15 cellular contexts compared by ENCODE assay signal in the genomic region with DNA sequence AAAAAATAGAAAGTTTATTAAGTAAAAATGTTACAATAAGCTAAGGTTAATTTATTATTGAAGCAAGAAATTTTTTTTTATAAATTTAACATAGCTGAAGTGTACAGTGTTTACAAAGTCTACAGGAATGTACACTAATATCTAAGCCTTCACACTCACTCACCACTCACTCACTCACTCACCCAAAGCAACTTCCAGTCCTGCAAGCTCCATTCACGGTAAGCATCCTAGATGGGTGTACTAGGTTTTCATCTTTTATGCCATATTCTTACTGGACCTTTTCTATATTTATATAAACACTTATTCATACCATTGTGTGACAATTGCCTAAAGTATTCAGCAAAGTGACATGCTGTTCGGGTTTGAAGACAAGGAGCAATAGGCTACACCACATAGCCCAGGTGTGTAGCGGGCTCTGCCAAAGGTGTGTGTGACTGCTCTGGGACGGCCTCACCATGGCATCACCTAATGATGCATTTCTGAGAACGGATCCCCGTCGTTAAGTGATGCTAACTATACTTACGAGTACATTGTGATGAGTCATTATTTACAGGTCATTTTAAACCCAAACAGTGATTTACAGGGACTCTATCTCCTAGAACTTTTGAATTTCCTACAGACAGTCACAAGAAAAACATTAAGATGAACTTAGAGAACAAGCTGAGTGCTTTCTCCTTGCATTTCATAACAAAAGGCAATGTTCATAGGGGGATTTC.
DNase-seq lines count a peak whose midpoint lies in the region; ATAC-seq and TF ChIP-seq lines count a peak whose summit lies in the region.
"Had no signal": no experiment of that assay in that cellular context is flagged by ENCODE, and none has a peak within 500 bp of the region (broad histone marks: within the 10 kb centered on the region; RNA-seq: fewer than 3 reads in every experiment).

No MANE protein-coding gene starts in this region.

- H3K18ac ChIP-seq in mesenchymal stem cell (ENCODE audit: low read depth in 1 of 2, low read length in 2 of 2) (no peak overlapping the region), H9 (ENCODE audit: insufficient read length, low read depth, low read length) (no peak overlapping the region)

- H2AFZ ChIP-seq in KMS-11 (ENCODE audit: low read depth): peak overlapping the region; percentile 43; the same call in 1 of the 2 replicates
- no peak overlapping the region for H2AFZ ChIP-seq in mesenchymal stem cell (ENCODE audit: low read depth, low read length)
- no peak overlapping the region for H2AFZ ChIP-seq in H9 (ENCODE audit: low read length)

- no peaks in the 10 kb centered on the region for H3K36me3 ChIP-seq in KMS-11 (ENCODE audit: insufficient read depth)
- no peaks in the 10 kb centered on the region for H3K36me3 ChIP-seq in mesenchymal stem cell (ENCODE audit: control insufficient read depth in 1 of 2, insufficient read depth in 2 of 2, low read depth in 1 of 2, low read length in 2 of 2)

- no peak overlapping the region for H2BK20ac ChIP-seq in H9 (ENCODE audit: low read depth, low read length, poor library complexity, severe bottlenecking)

- no peak overlapping the region for H3K4me3 Mint-ChIP-seq in H9
- H3K4me3 Mint-ChIP-seq: activated CD8-positive, alpha-beta T cell treated with anti-CD3 and anti-CD28 coated beads, Interleukin-2, amount 10 ng/mL, durations not matched to agents 7 days and 5 days; naive B cell had no signal

- no peaks in the 10 kb centered on the region for H3K79me2 ChIP-seq in KMS-11 (ENCODE audit: insufficient read depth, low read depth)
- H3K79me2 ChIP-seq in H9 (ENCODE audit: insufficient read depth, low read length): no peaks in the 10 kb centered on the region

- H3K27me3 Mint-ChIP-seq in H9 (ENCODE audit: low read depth): peaks cover 19% of the 10 kb centered on the region

- peak overlapping the region; percentile 38; the same call in 1 of the 2 replicates for H3K9ac ChIP-seq in KMS-11
- H3K9ac ChIP-seq in mesenchymal stem cell (ENCODE audit: low read length): no peak overlapping the region
- no peak overlapping the region for H3K9ac ChIP-seq in H9 (ENCODE audit: extremely low read depth, insufficient read length, low read length)

- peaks cover 0 to 2% of the 10 kb centered on the region in 2 experiments; a peak in 1 of 5 replicates for H3K9me3 Mint-ChIP-seq in H9

- 56% methylated on average over 3 of the region's 8 CpGs for WGBS in mesenchymal stem cell
- WGBS in H9 (ENCODE audit: extremely low coverage, insufficient read length, low lambda C conversion rate): no CpG with 5 or more reads among the region's 8 CpGs

- no peak overlapping the region for H4K91ac ChIP-seq in mesenchymal stem cell (ENCODE audit: low read length)
- H4K91ac ChIP-seq in H9 (ENCODE audit: insufficient read length, low read depth, low read length): no peak overlapping the region

- peak; percentile 58 for DNase-seq in Caki2 (ENCODE audit: low read depth)
- DNase-seq in amniotic epithelial cell (ENCODE audit: low read depth): peak; percentile 51
- peak; percentile 80 for DNase-seq in mesenchymal stem cell
- DNase-seq in H9: no peak
- DNase-seq: activated CD8-positive, alpha-beta T cell treated with anti-CD3 and anti-CD28 coated beads, Interleukin-2, amount 10 ng/mL, durations not matched to agents 7 days and 5 days; caudate nucleus; GDM1; glutamatergic neuron; naive B cell; NCI-H1436; NCI-H524 treated with DMSO at 0.1 percent for 48 hours had no signal

- H2BK15ac ChIP-seq in mesenchymal stem cell (ENCODE audit: low read depth, poor library complexity, severe bottlenecking) (no peak overlapping the region), H9 (ENCODE audit: low read depth, low read length) (no peak overlapping the region)

- H2AK5ac ChIP-seq in mesenchymal stem cell (ENCODE audit: low read length, severe bottlenecking) (no peak overlapping the region), H9 (ENCODE audit: insufficient read length, low read length) (no peak overlapping the region)

- H3K27ac ChIP-seq in KMS-11: peak overlapping the region; percentile 80
- no peak overlapping the region for H3K27ac ChIP-seq in mesenchymal stem cell (ENCODE audit: low read length, poor library complexity, severe bottlenecking)
- H3K27ac ChIP-seq in H9 (ENCODE audit: insufficient read length, low read depth, low read length): no peak overlapping the region

- H3K4me1 ChIP-seq in KMS-11 (ENCODE audit: low read depth, poor library complexity, severe bottlenecking) (peaks cover 53% of the 10 kb centered on the region), mesenchymal stem cell (ENCODE audit: control insufficient read depth, insufficient read depth, low read depth, low read length) (peaks cover 5% of the 10 kb centered on the region), H9 (ENCODE audit: insufficient read depth, low read length) (no peaks in the 10 kb centered on the region; the same call in 1 of the 2 replicates)

- no peak overlapping the region for H3K27ac Mint-ChIP-seq in H9
- H3K27ac Mint-ChIP-seq: activated CD8-positive, alpha-beta T cell treated with anti-CD3 and anti-CD28 coated beads, Interleukin-2, amount 10 ng/mL, durations not matched to agents 7 days and 5 days had no signal

- H3K4ac ChIP-seq in mesenchymal stem cell (ENCODE audit: low read depth in 1 of 2, low read length in 2 of 2) (no peak overlapping the region), H9 (ENCODE audit: low read depth, low read length) (no peak overlapping the region)

- no peak overlapping the region for H4K8ac ChIP-seq in mesenchymal stem cell (ENCODE audit: low read length)
- H4K8ac ChIP-seq in H9 (replicated peaks; ENCODE audit: insufficient read length, low read depth, low read length): no peak overlapping the region

- in situ Hi-C loops in Caki2 (cut with HindIII; ENCODE audit: low pct_unique_long_range_greater_than_20kb, low sequenced_read_pairs): no loop called here

- H2BK12ac ChIP-seq in mesenchymal stem cell (ENCODE audit: low read length in 2 of 2): no peak overlapping the region
- H2BK12ac ChIP-seq in H9 (ENCODE audit: insufficient read length, low read depth, low read length): no peak overlapping the region

- no peak overlapping the region for H4K5ac ChIP-seq in H9 (ENCODE audit: insufficient read length, low read depth, low read length)

- H3K27me3 ChIP-seq in KMS-11 (ENCODE audit: insufficient read depth, low read depth) (no peaks in the 10 kb centered on the region), mesenchymal stem cell (ENCODE audit: control insufficient read depth in 1 of 2, insufficient read depth in 1 of 2, low read length in 2 of 2) (no peaks in the 10 kb centered on the region), H9 (ENCODE audit: insufficient read depth, low read length) (no peaks in the 10 kb centered on the region; the same call in 1 of the 2 replicates)

- H3K4me3 ChIP-seq in KMS-11 (IDR thresholded peaks at IDR 0.05; ENCODE audit: insufficient read depth, low read depth, low read length) (no peak overlapping the region), mesenchymal stem cell (ENCODE audit: insufficient read depth in 1 of 2, low read depth in 1 of 2, low read length in 2 of 2) (no peak overlapping the region)

- H4K20me1 ChIP-seq in KMS-11 (ENCODE audit: insufficient read depth) (no peaks in the 10 kb centered on the region), H9 (ENCODE audit: control insufficient read depth, insufficient read depth, insufficient read length) (no peaks in the 10 kb centered on the region)

- no peak overlapping the region for H2BK120ac ChIP-seq in mesenchymal stem cell (ENCODE audit: low read depth, low read length)
- H2BK120ac ChIP-seq in H9 (ENCODE audit: low read depth, low read length, poor library complexity, severe bottlenecking): no peak overlapping the region

- H2BK5ac ChIP-seq in mesenchymal stem cell (ENCODE audit: low read depth, low read length, poor library complexity, severe bottlenecking) (no peak overlapping the region), H9 (ENCODE audit: insufficient read length, low read length) (no peak overlapping the region)

- ATAC-seq in GM18517 (IDR thresholded peaks at IDR 0.05; ENCODE audit: unreplicated experiment) (no peak), HG02678 (IDR thresholded peaks at IDR 0.05; ENCODE audit: unreplicated experiment) (no peak), HG03175 (IDR thresholded peaks at IDR 0.05; ENCODE audit: unreplicated experiment) (no peak)
- ATAC-seq: activated CD8-positive, alpha-beta T cell treated with anti-CD3 and anti-CD28 coated beads, Interleukin-2, amount 10 ng/mL, durations not matched to agents 7 days and 5 days had no signal

- peak overlapping the region; percentile 86 for H3K4me2 ChIP-seq in KMS-11
- H3K4me2 ChIP-seq in mesenchymal stem cell (ENCODE audit: low read length, poor library complexity, severe bottlenecking): no peak overlapping the region
- no peak overlapping the region for H3K4me2 ChIP-seq in H9 (ENCODE audit: insufficient read depth, insufficient read length, low read length)

- no peaks in the 10 kb centered on the region for H3K79me1 ChIP-seq in mesenchymal stem cell (replicated peaks; ENCODE audit: low read length, poor library complexity, severe bottlenecking)
- no peaks in the 10 kb centered on the region for H3K79me1 ChIP-seq in H9 (ENCODE audit: insufficient read depth, low read depth, low read length, poor library complexity, severe bottlenecking)

- H3K23ac ChIP-seq in mesenchymal stem cell (ENCODE audit: low read length in 2 of 2) (no peak overlapping the region), H9 (ENCODE audit: insufficient read length, low read depth, low read length) (no peak overlapping the region)

- H3K4me1 Mint-ChIP-seq in H9: peaks cover 12 to 15% of the 10 kb centered on the region in 2 experiments
- H3K4me1 Mint-ChIP-seq: naive B cell had no signal

- peaks cover 0 to 2% (median under 1%) of the 10 kb centered on the region in 3 experiments; a peak in 3 of 7 replicates for H3K36me3 Mint-ChIP-seq in H9 (ENCODE audit: insufficient read depth in 1 of 3, low read depth in 3 of 3)

- H3K14ac ChIP-seq in mesenchymal stem cell (ENCODE audit: low read length in 2 of 2): no peak overlapping the region
- no peak overlapping the region for H3K14ac ChIP-seq in H9 (ENCODE audit: insufficient read depth, low read length)

- H3T11ph ChIP-seq in H9 (ENCODE audit: low read length): no peak overlapping the region

- no peaks in the 10 kb centered on the region for H3K23me2 ChIP-seq in H9 (ENCODE audit: insufficient read length, low read depth, low read length, poor library complexity, severe bottlenecking)

- H3K56ac ChIP-seq in H9 (ENCODE audit: insufficient read length, low read depth, low read length): no peak overlapping the region

- TF ChIP-seq CTCF in KMS-11 (conservative IDR thresholded peaks at IDR 0.05; ENCODE audit: low read depth, low read length) (no peak), H9 (conservative IDR thresholded peaks at IDR 0.05) (no peak)

- H3K9me3 ChIP-seq in mesenchymal stem cell (ENCODE audit: control insufficient read depth, low read length): no peaks in the 10 kb centered on the region
- no peaks in the 10 kb centered on the region for H3K9me3 ChIP-seq in H9 (ENCODE audit: control insufficient read depth, low read depth, low read length)
